In genomic region chr1:207156095-207156494, GRCh38 we compare ENCODE assay signal across 23 cellular contexts. TPM values are rescaled to one million over a fixed set of nuclear protein-coding genes. Genes with fewer than 3 reads are reported as not detected.
"Had no signal": no experiment of that assay in that cellular context is flagged by ENCODE, and none has a peak within 500 bp of the region (broad histone marks: within the 10 kb centered on the region; RNA-seq: fewer than 3 reads in every experiment).

No MANE protein-coding gene starts in this region.

- ATAC-seq: activated CD8-positive, alpha-beta T cell treated with anti-CD3 and anti-CD28 coated beads for 36 hours; esophagus mucosa; gastroesophageal sphincter; mucosa of descending colon had no signal

- H3K27me3 ChIP-seq: brain microvascular endothelial cell, gastroesophageal sphincter, heart left ventricle, tibial artery had no signal

- H3K4me1 ChIP-seq: gastroesophageal sphincter, tibial artery had no signal

- H3K36me3 ChIP-seq: brain microvascular endothelial cell, heart left ventricle had no signal

- DNase-seq: activated CD4-positive, alpha-beta T cell treated with anti-CD3 and anti-CD28 coated beads, Interleukin-2, amount 10 ng/mL, durations not matched to agents 24 days and 14 days; activated CD8-positive, alpha-beta T cell treated with anti-CD3 and anti-CD28 coated beads for 36 hours; activated naive CD4-positive, alpha-beta T cell treated with Interleukin-2 at 50 U/mL for 16 hours; activated naive CD8-positive, alpha-beta T cell treated with anti-CD3 and anti-CD28 coated beads, Interleukin-2, amount 10 ng/mL, durations not matched to agents 7 days and 5 days; activated T-cell treated with anti-CD3 and anti-CD28 coated beads, Interleukin-2, amount 50 U/mL, for 1 hour; anterior cingulate cortex; cortex of kidney; effector CD8-positive, alpha-beta T cell; heart left ventricle; mucosa of descending colon; naive B cell; stimulated activated CD4-positive, alpha-beta T cell treated with anti-CD3 and anti-CD28 coated beads, Interleukin-2, amount 100 ng/mL, for 24 hours; stimulated activated naive CD4-positive, alpha-beta T cell treated with Interleukin-2 at 50 U/mL for 16 hours had no signal

- H3K27ac ChIP-seq: brain microvascular endothelial cell, gastroesophageal sphincter, tibial artery had no signal

- H3K4me3 ChIP-seq: gastroesophageal sphincter, heart left ventricle, mucosa of descending colon, tibial artery had no signal

RNA-seq across cellular contexts. Expression of gene C4BPA, which starts 52.1 kb away (rescaled TPM):
- total RNA-seq: activated CD4-positive, alpha-beta T cell treated with anti-CD3 and anti-CD28 coated beads, Interleukin-2, amount 10 ng/mL, durations not matched to agents 24 days and 14 days; activated CD8-positive, alpha-beta T cell treated with anti-CD3 and anti-CD28 coated beads for 36 hours; activated naive CD8-positive, alpha-beta T cell treated with anti-CD3 and anti-CD28 coated beads, Interleukin-2, amount 10 ng/mL, durations not matched to agents 7 days and 5 days; activated T-helper 2 cell treated with anti-CD3 and anti-CD28 coated beads, Interferon-gamma antibody, Interleukin-2, Interleukin-4, amounts not matched to agents 10 μg/mL and 5 μg/mL and 100 μg/mL, durations not matched to agents 14 hours and 24 hours and 36 hours; heart left ventricle; kidney epithelial cell; neural crest cell; osteoblast; progenitor cell of endocrine pancreas; subcutaneous adipose tissue had no signal
